ENCODE assay signal across 8 cellular contexts in genomic region chr1:201719812-201720521, GRCh38.
A peak's percentile ranks its signal among the peaks of the same experiment; 100 is the strongest.
DNase-seq lines count a peak whose midpoint lies in the region; ATAC-seq and TF ChIP-seq lines count a peak whose summit lies in the region.

No MANE protein-coding gene starts in this region.

- in situ Hi-C loops in GM13977 (cut with MboI; ENCODE audit: low pct_unique_long_range_greater_than_20kb, low sequenced_read_pairs, unreplicated experiment): no loop called here

- H3K27ac Mint-ChIP-seq in HFFc6 (peak overlapping the region; percentile 98), endothelial cell (ENCODE audit: unreplicated experiment) (no peak overlapping the region)
- H3K27ac Mint-ChIP-seq in stimulated activated memory B cell treated with anti-CD40 and anti-IgM and Interleukin-4, amounts not matched to agents 10 μg/mL and 1 μg/mL and 100 μg/mL, for 72 hours: peak overlapping the region; percentile 49
- H3K27ac Mint-ChIP-seq in activated T-helper 2 cell treated with anti-CD3 and anti-CD28 coated beads, Interferon-gamma antibody, Interleukin-2, Interleukin-4, amounts not matched to agents 10 μg/mL and 5 μg/mL and 100 μg/mL, durations not matched to agents 14 hours and 24 hours and 36 hours: no peak overlapping the region

- no peak for TF ChIP-seq CTCF in HFFc6 (IDR thresholded peaks at IDR 0.05)
- TF ChIP-seq CTCF in breast epithelium (IDR thresholded peaks at IDR 0.05): no peak
- TF ChIP-seq CTCF in GM13977 (IDR thresholded peaks at IDR 0.05; ENCODE audit: extremely low read depth, insufficient read depth, missing control alignments): no peak
- TF ChIP-seq CTCF in endothelial cell (IDR thresholded peaks at IDR 0.05; ENCODE audit: unreplicated experiment): no peak

- no peaks in the 10 kb centered on the region for H3K9me3 ChIP-seq in breast epithelium

- H3K4me1 Mint-ChIP-seq in HFFc6 (ENCODE audit: low read depth): peaks cover 87% of the 10 kb centered on the region
- peaks cover 41% of the 10 kb centered on the region for H3K4me1 Mint-ChIP-seq in stimulated activated memory B cell treated with anti-CD40 and anti-IgM and Interleukin-4, amounts not matched to agents 10 μg/mL and 1 μg/mL and 100 μg/mL, for 72 hours
- H3K4me1 Mint-ChIP-seq in endothelial cell (ENCODE audit: unreplicated experiment): peaks cover 25% of the 10 kb centered on the region
- H3K4me1 Mint-ChIP-seq in activated T-helper 2 cell treated with anti-CD3 and anti-CD28 coated beads, Interferon-gamma antibody, Interleukin-2, Interleukin-4, amounts not matched to agents 10 μg/mL and 5 μg/mL and 100 μg/mL, durations not matched to agents 14 hours and 24 hours and 36 hours (ENCODE audit: low read depth): no peaks in the 10 kb centered on the region

- no peaks in the 10 kb centered on the region for H3K27me3 ChIP-seq in breast epithelium

- peak overlapping the region; percentile 89 to 97 for H3K27ac ChIP-seq in breast epithelium

- H3K27me3 Mint-ChIP-seq in HFFc6 (ENCODE audit: insufficient read depth) (peaks cover 10% of the 10 kb centered on the region), endothelial cell (ENCODE audit: unreplicated experiment) (peaks cover 11% of the 10 kb centered on the region)
- peaks cover 21% of the 10 kb centered on the region for H3K27me3 Mint-ChIP-seq in stimulated activated memory B cell treated with anti-CD40 and anti-IgM and Interleukin-4, amounts not matched to agents 10 μg/mL and 1 μg/mL and 100 μg/mL, for 72 hours
- H3K27me3 Mint-ChIP-seq in activated T-helper 2 cell treated with anti-CD3 and anti-CD28 coated beads, Interferon-gamma antibody, Interleukin-2, Interleukin-4, amounts not matched to agents 10 μg/mL and 5 μg/mL and 100 μg/mL, durations not matched to agents 14 hours and 24 hours and 36 hours (ENCODE audit: low read depth): peaks cover 2% of the 10 kb centered on the region

- H3K9me3 Mint-ChIP-seq in HFFc6 (no peaks in the 10 kb centered on the region), endothelial cell (ENCODE audit: unreplicated experiment) (no peaks in the 10 kb centered on the region)
- no peaks in the 10 kb centered on the region for H3K9me3 Mint-ChIP-seq in stimulated activated memory B cell treated with anti-CD40 and anti-IgM and Interleukin-4, amounts not matched to agents 10 μg/mL and 1 μg/mL and 100 μg/mL, for 72 hours
- H3K9me3 Mint-ChIP-seq in activated T-helper 2 cell treated with anti-CD3 and anti-CD28 coated beads, Interferon-gamma antibody, Interleukin-2, Interleukin-4, amounts not matched to agents 10 μg/mL and 5 μg/mL and 100 μg/mL, durations not matched to agents 14 hours and 24 hours and 36 hours: no peaks in the 10 kb centered on the region

- intact Hi-C loops in breast epithelium (cut with DNase I; ENCODE audit: low total_unique reads): no loop called here
- intact Hi-C loops in activated T-helper 2 cell treated with anti-CD3 and anti-CD28 coated beads, Interferon-gamma antibody, Interleukin-2, Interleukin-4, amounts not matched to agents 10 μg/mL and 5 μg/mL and 100 μg/mL, durations not matched to agents 14 hours and 24 hours and 36 hours (cut with micrococcal nuclease): no loop called here

- peak overlapping the region; percentile 61 for H3K4me3 Mint-ChIP-seq in HFFc6
- H3K4me3 Mint-ChIP-seq in stimulated activated memory B cell treated with anti-CD40 and anti-IgM and Interleukin-4, amounts not matched to agents 10 μg/mL and 1 μg/mL and 100 μg/mL, for 72 hours: no peak overlapping the region
- no peak overlapping the region for H3K4me3 Mint-ChIP-seq in endothelial cell (ENCODE audit: unreplicated experiment)
- no peak overlapping the region for H3K4me3 Mint-ChIP-seq in activated T-helper 2 cell treated with anti-CD3 and anti-CD28 coated beads, Interferon-gamma antibody, Interleukin-2, Interleukin-4, amounts not matched to agents 10 μg/mL and 5 μg/mL and 100 μg/mL, durations not matched to agents 14 hours and 24 hours and 36 hours (ENCODE audit: low read depth)

- ATAC-seq in stimulated activated memory B cell treated with anti-CD40 and anti-IgM and Interleukin-4, amounts not matched to agents 10 μg/mL and 1 μg/mL and 100 μg/mL, for 72 hours: no peak
- ATAC-seq in GM18517 (IDR thresholded peaks at IDR 0.05; ENCODE audit: unreplicated experiment): no peak

- H3K4me1 ChIP-seq in breast epithelium: peaks cover 0 to 17% of the 10 kb centered on the region in 2 donors

- DNase-seq in HFFc6 (peak; percentile 66), breast epithelium (ENCODE audit: low spot score in 2 of 2) (peak in 1 of 2 donors; percentile 51), iris pigment epithelial cell (ENCODE audit: low read depth) (peak; percentile 93), GM13977 (ENCODE audit: low spot score) (no peak), endothelial cell (ENCODE audit: low spot score) (no peak)
- DNase-seq in activated T-helper 2 cell treated with anti-CD3 and anti-CD28 coated beads, Interferon-gamma antibody, Interleukin-2, Interleukin-4, amounts not matched to agents 10 μg/mL and 5 μg/mL and 100 μg/mL, durations not matched to agents 14 hours and 24 hours and 36 hours (ENCODE audit: low spot score): no peak

- H3K36me3 Mint-ChIP-seq in HFFc6 (ENCODE audit: low read depth) (peaks cover 36% of the 10 kb centered on the region), endothelial cell (ENCODE audit: low read depth, unreplicated experiment) (peaks cover 23% of the 10 kb centered on the region)
- no peaks in the 10 kb centered on the region for H3K36me3 Mint-ChIP-seq in stimulated activated memory B cell treated with anti-CD40 and anti-IgM and Interleukin-4, amounts not matched to agents 10 μg/mL and 1 μg/mL and 100 μg/mL, for 72 hours
- no peaks in the 10 kb centered on the region for H3K36me3 Mint-ChIP-seq in activated T-helper 2 cell treated with anti-CD3 and anti-CD28 coated beads, Interferon-gamma antibody, Interleukin-2, Interleukin-4, amounts not matched to agents 10 μg/mL and 5 μg/mL and 100 μg/mL, durations not matched to agents 14 hours and 24 hours and 36 hours (ENCODE audit: low read depth)

- H3K36me3 ChIP-seq in breast epithelium: no peaks in the 10 kb centered on the region

- peak overlapping the region in 1 of 3 donors; percentile 13 for H3K4me3 ChIP-seq in breast epithelium

- no peak for TF ChIP-seq POLR2A in breast epithelium (IDR thresholded peaks at IDR 0.05)

Comparison
In these comparisons a context has a peak if more than half of its experiments do, and no peak if none do; other contexts are left out.
1. DNase-seq: peak in HFFc6 (single experiment) and iris pigment epithelial cell (single experiment); none in GM13977 (single experiment), endothelial cell (single experiment) and activated T-helper 2 cell treated with anti-CD3 and anti-CD28 coated beads, Interferon-gamma antibody, Interleukin-2, Interleukin-4, amounts not matched to agents 10 μg/mL and 5 μg/mL and 100 μg/mL, durations not matched to agents 14 hours and 24 hours and 36 hours (single experiment).
2. H3K27ac Mint-ChIP-seq: peak in HFFc6 (single experiment) and stimulated activated memory B cell treated with anti-CD40 and anti-IgM and Interleukin-4, amounts not matched to agents 10 μg/mL and 1 μg/mL and 100 μg/mL, for 72 hours (single experiment); none in endothelial cell (single experiment) and activated T-helper 2 cell treated with anti-CD3 and anti-CD28 coated beads, Interferon-gamma antibody, Interleukin-2, Interleukin-4, amounts not matched to agents 10 μg/mL and 5 μg/mL and 100 μg/mL, durations not matched to agents 14 hours and 24 hours and 36 hours (single experiment).